In genomic region chr17:8152112-8152775, GRCh38 we compare ENCODE assay signal across 8 cellular contexts. TPM values are rescaled to one million over a fixed set of nuclear protein-coding genes. Genes with fewer than 3 reads are reported as not detected.
DNase-seq lines count a peak whose midpoint lies in the region; ATAC-seq, FAIRE-seq and TF ChIP-seq lines count a peak whose summit lies in the region.

TSS of gene PER1 (minus strand) at chr17:8152404. CDS start at chr17:8150706, 1,698 bp downstream.

- TF ChIP-seq RAD21 in HCT116 (IDR thresholded peaks at IDR 0.05; ENCODE audit: low read depth): no peak

- peak within 1 kb of the TSS; percentile 66 for H3K4me3 ChIP-seq in BE2C (ENCODE audit: low read depth, low read length)
- peak within 1 kb of the TSS; percentile 85 to 95 for H3K4me3 ChIP-seq in HCT116 (replicated peaks in 1 of 2; ENCODE audit: low read depth in 1 of 2, low read length in 2 of 2)
- H3K4me3 ChIP-seq in keratinocyte (ENCODE audit: control insufficient read depth in 2 of 3, extremely low read depth in 1 of 3, insufficient read depth in 2 of 3, low read depth in 1 of 3, low read length in 3 of 3): peak within 1 kb of the TSS; percentile 62 to 86 (median 83)

- H3K9ac ChIP-seq in HCT116 (ENCODE audit: low read length) (peak within 1 kb of the TSS; percentile 99), keratinocyte (ENCODE audit: control insufficient read depth, extremely low read depth, insufficient read depth, low read length) (peak within 1 kb of the TSS; percentile 100)

- H3K4me2 ChIP-seq in HCT116 (ENCODE audit: low read length) (peak within 1 kb of the TSS; percentile 100), keratinocyte (ENCODE audit: control insufficient read depth, extremely low read depth, insufficient read depth, low read depth, low read length) (peak within 1 kb of the TSS; percentile 90)

- ATAC-seq in HCT116: peak; percentile 49
- ATAC-seq in HG03354 (IDR thresholded peaks at IDR 0.05; ENCODE audit: poor library complexity, severe bottlenecking, unreplicated experiment): no peak

- no peaks in the 10 kb centered on the region for H3K27me3 ChIP-seq in BE2C
- H3K27me3 ChIP-seq in HCT116 (ENCODE audit: insufficient read depth, low read length): no peaks in the 10 kb centered on the region
- no peaks in the 10 kb centered on the region for H3K27me3 ChIP-seq in keratinocyte (ENCODE audit: control insufficient read depth, extremely low read depth, insufficient read depth, low read length)

- FAIRE-seq in keratinocyte (lab: Jason Lieb, UNC): peak; percentile 71

- H3K79me2 ChIP-seq in HCT116 (ENCODE audit: insufficient read depth, low read length) (peaks cover 57% of the 10 kb centered on the region), keratinocyte (ENCODE audit: control insufficient read depth, insufficient read depth, low read length) (peaks cover 53% of the 10 kb centered on the region)

- H4K20me1 ChIP-seq in HCT116 (ENCODE audit: insufficient read depth) (no peaks in the 10 kb centered on the region), keratinocyte (ENCODE audit: control insufficient read depth, extremely low read depth, insufficient read depth, low read length) (peaks cover 13% of the 10 kb centered on the region)

- TF ChIP-seq CTCF in BE2C (IDR thresholded peaks at IDR 0.05; ENCODE audit: low read depth, low read length): no peak
- no peak for TF ChIP-seq CTCF in HCT116 (IDR thresholded peaks at IDR 0.05 in 2 of 3, conservative IDR thresholded peaks at IDR 0.05 in 1 of 3; ENCODE audit: borderline replicate concordance in 1 of 3, insufficient read depth in 1 of 3, low read depth in 2 of 3, low read length in 2 of 3)
- TF ChIP-seq CTCF in keratinocyte (optimal IDR thresholded peaks at IDR 0.05 in 1 of 3, IDR thresholded peaks at IDR 0.05 in 1 of 3, conservative IDR thresholded peaks at IDR 0.05 in 1 of 3; ENCODE audit: extremely low read depth in 1 of 3, insufficient read depth in 2 of 3, low read length in 3 of 3): no peak

- H3K27ac ChIP-seq in HCT116 (ENCODE audit: low read depth, low read length) (peak within 1 kb of the TSS; percentile 77), keratinocyte (ENCODE audit: control insufficient read depth, insufficient read depth, low read length) (peak within 1 kb of the TSS; percentile 98)

- H3K4me1 ChIP-seq in BE2C (peaks cover 9% of the 10 kb centered on the region; the same call in 1 of the 2 replicates), HCT116 (ENCODE audit: control insufficient read depth in 1 of 2, insufficient read depth in 2 of 2, low read length in 2 of 2) (peaks cover 39 to 63% of the 10 kb centered on the region in 2 experiments), keratinocyte (ENCODE audit: control insufficient read depth, extremely low read depth, insufficient read depth, low read length) (peaks cover 38% of the 10 kb centered on the region)

- DNase-seq in BE2C: peak; percentile 95
- peak; percentile 86 for DNase-seq in HCT116 (ENCODE audit: low read depth, low spot score)
- DNase-seq in NCI-H2227 treated with DMSO at 0.1 percent for 48 hours (lab: John Stamatoyannopoulos, UW): peak; percentile 83
- peak; percentile 89 for DNase-seq in activated CD4-positive, CD25-positive, alpha-beta regulatory T cell treated with anti-CD3 and anti-CD28 coated beads, Interleukin-2, amount 50 U/mL, for 72 hours
- DNase-seq in cerebellar nuclear complex (lab: John Stamatoyannopoulos, UW): peak; percentile 90 to 98
- DNase-seq in keratinocyte (ENCODE audit: low read depth, low spot score): no peak
- DNase-seq in stimulated activated CD4-positive, alpha-beta T cell treated with anti-CD3 and anti-CD28 coated beads, Interleukin-12 subunit alpha, Interleukin-12 subunit beta, amount 100 ng/mL, for 4 hours: peak; percentile 87

- POLR2A ChIA-PET in HCT116 (lab: Charles Lee): interaction anchor here (0.6 to 1.6 kb wide), 8 partner anchors 9 to 67 kb away, joined by 3 to 8 read pairs (median 4); partner anchors contain the start of gene BORCS6

- peaks cover 11% of the 10 kb centered on the region for H3K9me1 ChIP-seq in keratinocyte (ENCODE audit: control insufficient read depth, extremely low read depth, insufficient read depth, low read length)

- BruUV-seq in HCT116 (replicated peaks; lab: Mats Ljungman, UMichigan): no TSS peak

- no peaks in the 10 kb centered on the region for H3K9me2 ChIP-seq in HCT116 (ENCODE audit: insufficient read depth)

- RAD21 ChIA-PET in HCT116 (lab: Charles Lee; ENCODE audit: low non-redundant PET in 1 of 2, low total read pairs in 2 of 2, uncharacterized antibody in 2 of 2, unreplicated experiment in 2 of 2): no interaction called here

- intact Hi-C loops in HCT116 (cut with micrococcal nuclease): loop anchor here (1.0 kb wide), 1 partner anchor 13 kb away; no protein-coding TSS in a partner anchor

- TF ChIP-seq POLR2A in HCT116 (IDR thresholded peaks at IDR 0.05; ENCODE audit: borderline replicate concordance, extremely low read depth, insufficient read depth, insufficient read length): peak; percentile 53

- CTCF ChIA-PET in HCT116 (lab: Charles Lee): interaction anchor here (0.6 kb wide), 1 partner anchor 50 kb away, joined by 4 read pairs; no protein-coding TSS in a partner anchor

- H2AFZ ChIP-seq in HCT116 (ENCODE audit: low read depth, low read length, poor library complexity, severe bottlenecking): no peak within 1 kb of the TSS
- H2AFZ ChIP-seq in keratinocyte (ENCODE audit: control insufficient read depth, low read length): no peak within 1 kb of the TSS

- H3K36me3 ChIP-seq in BE2C: peaks cover 17% of the 10 kb centered on the region
- H3K36me3 ChIP-seq in HCT116 (ENCODE audit: control insufficient read depth in 1 of 2, insufficient read depth in 2 of 2, low read length in 2 of 2): peaks cover 25 to 32% of the 10 kb centered on the region in 2 experiments
- peaks cover 28 to 46% of the 10 kb centered on the region in 2 experiments for H3K36me3 ChIP-seq in keratinocyte (ENCODE audit: control insufficient read depth in 2 of 2, extremely low read depth in 1 of 2, insufficient read depth in 2 of 2, low read length in 2 of 2)

- no peaks in the 10 kb centered on the region for H3K9me3 ChIP-seq in BE2C
- no peaks in the 10 kb centered on the region for H3K9me3 ChIP-seq in HCT116 (ENCODE audit: control insufficient read depth in 1 of 2, insufficient read depth in 1 of 2, low read depth in 1 of 2, low read length in 2 of 2)
- no peaks in the 10 kb centered on the region for H3K9me3 ChIP-seq in keratinocyte (ENCODE audit: control insufficient read depth, low read depth, low read length)

- dilution Hi-C loops in keratinocyte (cut with MboI; ENCODE audit: extremely low pct_ligation_motif_present, low sequenced_read_pairs): no loop called here

TF ChIP-seq in HCT116, 20 proteins besides CTCF, POLR2A, EP300 and RAD21 (continues in another document):
- TF ChIP-seq, protein P1, sequence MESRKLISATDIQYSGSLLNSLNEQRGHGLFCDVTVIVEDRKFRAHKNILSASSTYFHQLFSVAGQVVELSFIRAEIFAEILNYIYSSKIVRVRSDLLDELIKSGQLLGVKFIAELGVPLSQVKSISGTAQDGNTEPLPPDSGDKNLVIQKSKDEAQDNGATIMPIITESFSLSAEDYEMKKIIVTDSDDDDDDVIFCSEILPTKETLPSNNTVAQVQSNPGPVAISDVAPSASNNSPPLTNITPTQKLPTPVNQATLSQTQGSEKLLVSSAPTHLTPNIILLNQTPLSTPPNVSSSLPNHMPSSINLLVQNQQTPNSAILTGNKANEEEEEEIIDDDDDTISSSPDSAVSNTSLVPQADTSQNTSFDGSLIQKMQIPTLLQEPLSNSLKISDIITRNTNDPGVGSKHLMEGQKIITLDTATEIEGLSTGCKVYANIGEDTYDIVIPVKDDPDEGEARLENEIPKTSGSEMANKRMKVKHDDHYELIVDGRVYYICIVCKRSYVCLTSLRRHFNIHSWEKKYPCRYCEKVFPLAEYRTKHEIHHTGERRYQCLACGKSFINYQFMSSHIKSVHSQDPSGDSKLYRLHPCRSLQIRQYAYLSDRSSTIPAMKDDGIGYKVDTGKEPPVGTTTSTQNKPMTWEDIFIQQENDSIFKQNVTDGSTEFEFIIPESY (IDR thresholded peaks at IDR 0.05; ENCODE audit: extremely low read depth, insufficient replicate concordance, low read length): no peak
- TF ChIP-seq EGR1 (IDR thresholded peaks at IDR 0.05; ENCODE audit: low read depth) (peak; percentile 77), SP1 (IDR thresholded peaks at IDR 0.05; ENCODE audit: low read depth) (peak; percentile 77), POLR2AphosphoS5 (IDR thresholded peaks at IDR 0.05; ENCODE audit: low read depth, low read length) (peak; percentile 78), JUND (IDR thresholded peaks at IDR 0.05) (no peak)

RNA-seq across cellular contexts. Expression of gene PER1, which starts in this region (rescaled TPM):
- polyA plus RNA-seq in BE2C (2012; ENCODE audit: insufficient read depth, insufficient read length, low read depth): 44.7 TPM
- total RNA-seq in HCT116 (2021; ENCODE audit: unreplicated experiment): 87.6 TPM
- polyA plus RNA-seq in HCT116 (2012): 102 and 166 TPM in 2 replicates
- polyA plus RNA-seq in keratinocyte: 14.4 to 15.2 TPM (median 15.1 TPM) in 3 replicates
- 112 TPM for polyA plus RNA-seq in keratinocyte (2011; ENCODE audit: low read depth)
- polyA plus RNA-seq in keratinocyte (2011; cell fraction: cytosol; rRNA removed): 6.8 and 12.7 TPM in 2 replicates
- polyA plus RNA-seq in keratinocyte (2011; cell fraction: nucleus; rRNA removed): 50.1 and 90.1 TPM in 2 replicates
- 24.3 and 51.6 TPM in 2 replicates for polyA plus RNA-seq in keratinocyte (2012; ENCODE audit: low replicate concordance)
- 29.9 to 138 TPM (median 46.3 TPM) in 3 replicates for polyA minus RNA-seq in keratinocyte
- 38.8 TPM for polyA minus RNA-seq in keratinocyte (2011; cell fraction: cytosol; rRNA and poly(A)+ RNA removed)
- 61.0 and 101 TPM in 2 replicates for polyA minus RNA-seq in keratinocyte (2011; cell fraction: nucleus; rRNA and poly(A)+ RNA removed)
